In the genomic region with DNA sequence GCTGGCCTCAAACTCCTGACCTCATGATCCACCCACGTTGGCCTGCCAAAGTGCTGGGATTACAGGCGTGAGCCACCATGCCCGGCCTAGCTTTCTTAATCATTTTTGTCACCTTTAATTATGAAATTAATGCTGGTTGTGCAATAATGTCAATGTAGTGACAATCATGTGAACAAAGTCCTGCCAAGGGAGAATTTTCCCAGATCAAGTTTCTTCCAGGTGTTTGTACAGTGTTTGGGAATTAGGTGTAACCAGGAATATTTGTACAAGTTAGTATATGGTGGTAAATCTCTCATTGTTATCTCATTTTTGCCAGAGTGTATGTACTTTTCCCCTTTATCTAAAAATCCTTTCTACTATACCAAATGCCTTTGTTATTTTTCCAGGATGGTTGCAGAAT, we compare ENCODE assay signal across 21 cellular contexts.
DNase-seq lines count a peak whose midpoint lies in the region; ATAC-seq, FAIRE-seq and TF ChIP-seq lines count a peak whose summit lies in the region.
"Had no signal": no experiment of that assay in that cellular context is flagged by ENCODE, and none has a peak within 500 bp of the region (broad histone marks: within the 10 kb centered on the region; RNA-seq: fewer than 3 reads in every experiment).

No MANE protein-coding gene starts in this region.

- H3K27me3 ChIP-seq in body of pancreas (no peaks in the 10 kb centered on the region), pancreas (no peaks in the 10 kb centered on the region)
- H3K27me3 ChIP-seq: BE2C had no signal

- intact Hi-C loops in body of pancreas (cut with DNase I) (no loop called here), pancreas (cut with DNase I) (no loop called here)

- H3K27ac ChIP-seq in body of pancreas (no peak overlapping the region), pancreas (peak overlapping the region in 1 of 4 donors; percentile 33)

- WGBS in body of pancreas, 2 donors = 14 to 15% methylated on average over 3 of the region's 3 CpGs
- WGBS in pancreas, 2 donors = 14 to 23% methylated on average over 3 of the region's 3 CpGs

- DNase-seq in body of pancreas = peak in 3 of 4 donors; percentile 22 to 27 (median 23)
- peak in 3 of 6 donors; percentile 4 to 41 (median 21) for DNase-seq in pancreas
- no peak for DNase-seq in NCI-H748 (lab: John Stamatoyannopoulos, UW; ENCODE audit: unreplicated experiment)
- DNase-seq in DMS53 (lab: John Stamatoyannopoulos, UW) = no peak
- DNase-seq: ACHN; BE2C; C1 segment of cervical spinal cord; CD4-positive, CD25-positive, alpha-beta regulatory T cell; CD8-positive, alpha-beta memory T cell; COR-L47; DMS153; DMS79 treated with DMSO at 0.1 percent for 48 hours; GF-D8; GOT3; H7; HFFc6 had no signal

- TF ChIP-seq CTCF in body of pancreas (IDR thresholded peaks at IDR 0.05) = no peak
- no peak for TF ChIP-seq CTCF in pancreas (IDR thresholded peaks at IDR 0.05)

- TF ChIP-seq RAD21 in Ishikawa (IDR thresholded peaks at IDR 0.05; ENCODE audit: low read depth) = no peak

- H3K36me3 ChIP-seq in body of pancreas (replicated peaks in 1 of 2; ENCODE audit: insufficient read depth in 1 of 2, low read depth in 2 of 2) (no peaks in the 10 kb centered on the region), pancreas (no peaks in the 10 kb centered on the region)

- no peak for TF ChIP-seq POLR2A in body of pancreas (IDR thresholded peaks at IDR 0.05)

- H3K4me1 ChIP-seq in body of pancreas (peaks cover 8% of the 10 kb centered on the region), pancreas (no peaks in the 10 kb centered on the region)
- H3K4me1 ChIP-seq: BE2C had no signal

- H3K9me3 ChIP-seq in body of pancreas (no peaks in the 10 kb centered on the region), pancreas (no peaks in the 10 kb centered on the region)
- H3K9me3 ChIP-seq: BE2C had no signal

- ATAC-seq in body of pancreas = peak; percentile 70
- peak; percentile 80 to 84 (median 84) for ATAC-seq in pancreas
- ATAC-seq in HG03432 (IDR thresholded peaks at IDR 0.05; ENCODE audit: unreplicated experiment) = no peak
- ATAC-seq: HCT116 had no signal

- no peak for TF ChIP-seq EP300 in Ishikawa (IDR thresholded peaks at IDR 0.05; ENCODE audit: borderline replicate concordance)

- FAIRE-seq in pancreas (lab: Jason Lieb, UNC) = no peak
- FAIRE-seq: A204.1, HTR-8/SVneo had no signal

- no peak overlapping the region for H3K4me3 ChIP-seq in body of pancreas
- H3K4me3 ChIP-seq in pancreas = no peak overlapping the region

TF ChIP-seq in Ishikawa, 13 proteins besides CTCF, POLR2A, EP300 and RAD21:
- TF ChIP-seq CREB1 (IDR thresholded peaks at IDR 0.05; ENCODE audit: low read depth) (no peak), USF1 (IDR thresholded peaks at IDR 0.05) (no peak), TCF12 (IDR thresholded peaks at IDR 0.05; ENCODE audit: low read depth) (no peak), CEBPB (IDR thresholded peaks at IDR 0.05) (peak; percentile 54)

Comparison
In these comparisons a context has a peak if more than half of its experiments do, and no peak if none do; other contexts are left out.
1. DNase-seq: peak in body of pancreas (3 of 4); none in NCI-H748 (single experiment) and DMS53 (single experiment).